8 cellular contexts compared by ENCODE assay signal in genomic region chr16:87457724-87458423, GRCh38. TPM values are rescaled to one million over a fixed set of nuclear protein-coding genes. Genes with fewer than 3 reads are reported as not detected.
DNase-seq lines count a peak whose midpoint lies in the region; ATAC-seq and TF ChIP-seq lines count a peak whose summit lies in the region.

No MANE protein-coding gene starts in this region.

- H3K4me3 ChIP-seq in epithelial cell of proximal tubule (ENCODE audit: low read depth, low read length) = no peak overlapping the region

- DNase-seq in SK-MEL-5 (ENCODE audit: low read depth, low spot score) (peak; percentile 93), epithelial cell of proximal tubule (ENCODE audit: low read depth) (peak; percentile 99), inferior parietal cortex (ENCODE audit: extremely low spot score) (no peak), NCI-H146 treated with DMSO at 0.1 percent for 48 hours (lab: John Stamatoyannopoulos, UW; ENCODE audit: unreplicated experiment) (no peak), GDM1 (lab: John Stamatoyannopoulos, UW) (no peak)
- peak; percentile 59 for DNase-seq in stimulated activated CD4-positive, alpha-beta T cell treated with anti-CD3 and anti-CD28 coated beads, Interleukin-4, amount 100 ng/mL, for 24 hours

- ATAC-seq in GM19463 (IDR thresholded peaks at IDR 0.05; ENCODE audit: unreplicated experiment) (peak; percentile 73), HG03139 (IDR thresholded peaks at IDR 0.05; ENCODE audit: unreplicated experiment) (no peak)

- TF ChIP-seq CTCF in epithelial cell of proximal tubule (conservative IDR thresholded peaks at IDR 0.05; ENCODE audit: low read depth, low read length) = no peak

- in situ Hi-C loops in SK-MEL-5 (cut with HindIII; ENCODE audit: low pct_unique_long_range_greater_than_20kb, low sequenced_read_pairs) = no loop called here

RNA-seq across cellular contexts. Expression of gene ZCCHC14, which starts 35.0 kb away (rescaled TPM):
- 6.0 and 7.2 TPM in 2 replicates for total RNA-seq in SK-MEL-5 (2014; rRNA removed; shearing (Covaris generic))
- polyA plus RNA-seq in SK-MEL-5 (2015; cell fraction: cytosol; rRNA removed) = 16.0 and 17.6 TPM in 2 replicates
- 17.5 and 23.1 TPM in 2 replicates for polyA plus RNA-seq in SK-MEL-5 (2015; cell fraction: nucleus; rRNA removed)
- 9.9 and 11.8 TPM in 2 replicates for total RNA-seq in epithelial cell of proximal tubule

Comparison
In these comparisons a context has a peak if more than half of its experiments do, and no peak if none do; other contexts are left out.
1. DNase-seq: peak in SK-MEL-5 (single experiment), epithelial cell of proximal tubule (single experiment) and stimulated activated CD4-positive, alpha-beta T cell treated with anti-CD3 and anti-CD28 coated beads, Interleukin-4, amount 100 ng/mL, for 24 hours (single experiment); none in inferior parietal cortex (single experiment), NCI-H146 treated with DMSO at 0.1 percent for 48 hours (single experiment) and GDM1 (single experiment).